Comparison of ENCODE assay signal across 33 cellular contexts in genomic region chr5:123176938-123177275, GRCh38.
"Had no signal": no experiment of that assay in that cellular context is flagged by ENCODE, and none has a peak within 500 bp of the region (broad histone marks: within the 10 kb centered on the region; RNA-seq: fewer than 3 reads in every experiment).

No MANE protein-coding gene starts in this region.

- H3K36me3 Mint-ChIP-seq: activated naive CD4-positive, alpha-beta T cell treated with anti-CD3 and anti-CD28 coated beads, Interleukin-2, amount 50 U/mL, for 72 hours; brain; naive B cell had no signal

- ATAC-seq: activated CD4-positive, alpha-beta T cell treated with anti-CD3 and anti-CD28 coated beads for 36 hours; activated naive CD4-positive, alpha-beta T cell treated with anti-CD3 and anti-CD28 coated beads, Interleukin-2, amount 50 U/mL, for 72 hours; activated T-cell treated with anti-CD3 and anti-CD28 coated beads, Interleukin-2, amount 50 U/mL, for 72 hours; gastrocnemius medialis; left cardiac atrium; left ventricle myocardium superior; sciatic nerve had no signal

- H3K27me3 Mint-ChIP-seq: activated CD4-positive, alpha-beta T cell treated with anti-CD3 and anti-CD28 coated beads for 36 hours had no signal

- H3K9me3 ChIP-seq: colonic mucosa, gastrocnemius medialis, neutrophil, ovary, uterus had no signal

- H3K27ac Mint-ChIP-seq: activated CD4-positive, alpha-beta T cell treated with anti-CD3 and anti-CD28 coated beads for 36 hours; activated naive CD4-positive, alpha-beta T cell treated with anti-CD3 and anti-CD28 coated beads, Interleukin-2, amount 50 U/mL, for 72 hours; activated T-cell treated with anti-CD3 and anti-CD28 coated beads, Interleukin-2, amount 50 U/mL, for 72 hours; brain; mesothelial cell of epicardium; naive B cell; nephron progenitor cell; progenitor cell of endocrine pancreas; T-helper 2 cell treated with Interferon-gamma antibody and Interleukin-4, amounts not matched to agents 5 μg/mL and 100 μg/mL, for 36 hours had no signal

- FAIRE-seq: endometrium, small intestine had no signal

- H3K27me3 ChIP-seq: cardiac muscle cell, colonic mucosa, gastrocnemius medialis, neutrophil, ovary, uterus had no signal

- H3K36me3 ChIP-seq: cardiac muscle cell, colonic mucosa, gastrocnemius medialis, neutrophil, ovary, uterus had no signal

- H3K4me1 ChIP-seq: colonic mucosa, uterus had no signal

- H3K4me3 Mint-ChIP-seq: activated CD4-positive, alpha-beta T cell treated with anti-CD3 and anti-CD28 coated beads for 36 hours; activated T-cell treated with anti-CD3 and anti-CD28 coated beads, Interleukin-2, amount 50 U/mL, for 72 hours; brain; mesothelial cell of epicardium; naive B cell; nephron progenitor cell; T-helper 2 cell treated with Interferon-gamma antibody and Interleukin-4, amounts not matched to agents 5 μg/mL and 100 μg/mL, for 36 hours had no signal

- H3K4me1 Mint-ChIP-seq: activated CD4-positive, alpha-beta T cell treated with anti-CD3 and anti-CD28 coated beads for 36 hours; naive B cell had no signal

- DNase-seq: activated CD4-positive, alpha-beta T cell treated with anti-CD3 and anti-CD28 coated beads for 36 hours; activated CD4-positive, CD25-positive, alpha-beta regulatory T cell; activated naive CD4-positive, alpha-beta T cell; activated T-cell treated with anti-CD3 and anti-CD28 coated beads for 4 hours; activated T-cell treated with anti-CD3 and anti-CD28 coated beads, Interleukin-2, amount 50 U/mL, for 72 hours; anterior cingulate cortex; cerebellar nuclear complex; colonic mucosa; effector CD8-positive, alpha-beta T cell; gastrocnemius medialis; glutamatergic neuron; islet precursor cell; left cardiac atrium; left ventricle myocardium superior; naive B cell; nephron progenitor cell; ovary; small intestine; stimulated activated CD4-positive, alpha-beta T cell treated with anti-CD3 and anti-CD28 coated beads, Interleukin-1b, Interleukin-23, amount 100 ng/mL, for 48 hours; stimulated activated CD4-positive, alpha-beta T cell treated with anti-CD3 and anti-CD28 coated beads, Interleukin-4, amount 100 ng/mL, for 4 hours; stimulated activated CD8-positive, alpha-beta memory T cell treated with anti-CD3 and anti-CD28 coated beads, Interleukin-4, amount 100 ng/mL, for 48 hours; stimulated activated naive CD4-positive, alpha-beta T cell; uterus had no signal

- H3K27ac ChIP-seq: cardiac muscle cell, colonic mucosa, epithelial cell of prostate, gastrocnemius medialis, neutrophil, ovary, uterus had no signal

- H3K9me3 Mint-ChIP-seq: activated naive CD4-positive, alpha-beta T cell treated with anti-CD3 and anti-CD28 coated beads, Interleukin-2, amount 50 U/mL, for 72 hours; activated T-cell treated with anti-CD3 and anti-CD28 coated beads, Interleukin-2, amount 50 U/mL, for 72 hours; brain; mesothelial cell of epicardium; naive B cell; nephron progenitor cell; T-helper 2 cell treated with Interferon-gamma antibody and Interleukin-4, amounts not matched to agents 5 μg/mL and 100 μg/mL, for 36 hours had no signal

- H3K4me3 ChIP-seq: cardiac muscle cell, colonic mucosa, gastrocnemius medialis, ovary, uterus had no signal
